Comparison of ENCODE assay signal across 1 cellular context in the genomic region with DNA sequence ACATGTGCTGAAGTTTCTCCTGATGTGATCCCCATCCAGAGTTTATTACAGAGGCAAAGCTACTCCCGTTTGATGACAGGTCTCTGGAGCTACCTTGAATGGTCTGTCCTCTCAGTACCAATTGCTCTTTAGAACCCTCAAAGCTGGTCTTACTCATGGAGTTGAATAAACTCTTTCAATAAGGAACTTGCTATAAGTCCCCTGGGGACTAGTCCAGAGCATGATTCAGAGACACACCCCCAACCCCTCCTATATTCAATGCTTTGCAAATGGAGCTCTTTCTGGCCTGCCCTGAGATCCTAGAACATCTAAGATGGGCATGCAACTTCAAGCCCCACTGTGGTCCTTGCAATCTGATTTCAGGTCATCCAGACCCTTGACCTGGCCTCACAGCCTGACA.
TF ChIP-seq lines count a peak whose summit lies in the region.

No MANE protein-coding gene starts in this region.

TF ChIP-seq in SK-N-SH treated with all-trans-retinoic acid at 6 μM for 48 hours, 23 proteins besides CTCF, POLR2A, EP300 and RAD21 (continued from another document):
- no peak for TF ChIP-seq POU6F1 (CRISPR knock-in tag; IDR thresholded peaks at IDR 0.05; ENCODE audit: borderline replicate concordance, low read depth)
TF ChIP-seq in SK-N-SH treated with all-trans-retinoic acid at 6 μM for 48 hours: peak in this region for 0.
